In genomic region chr10:80322711-80323110, GRCh38 we compare ENCODE assay signal across 14 cellular contexts. TPM values are rescaled to one million over a fixed set of nuclear protein-coding genes. Genes with fewer than 3 reads are reported as not detected.
DNase-seq lines count a peak whose midpoint lies in the region; ATAC-seq lines count a peak whose summit lies in the region.
"Had no signal": no experiment of that assay in that cellular context is flagged by ENCODE, and none has a peak within 500 bp of the region (broad histone marks: within the 10 kb centered on the region; RNA-seq: fewer than 3 reads in every experiment).

No MANE protein-coding gene starts in this region.

- no peak overlapping the region for H2AK5ac ChIP-seq in neuronal stem cell (ENCODE audit: low read depth, low read length)

- H4K91ac ChIP-seq in neuronal stem cell (ENCODE audit: low read depth, low read length, poor library complexity) = no peak overlapping the region

- H3K79me1 ChIP-seq in neuronal stem cell (ENCODE audit: low read depth, low read length) = no peaks in the 10 kb centered on the region

- H3K36me3 ChIP-seq in BLaER1 = no peaks in the 10 kb centered on the region
- no peaks in the 10 kb centered on the region for H3K36me3 ChIP-seq in neuronal stem cell (replicated peaks in 1 of 2; ENCODE audit: control insufficient read depth in 2 of 2, insufficient read depth in 2 of 2, low read length in 2 of 2)
- H3K36me3 ChIP-seq: BE2C had no signal

- H3K9ac ChIP-seq in BLaER1 (no peak overlapping the region), neuronal stem cell (ENCODE audit: low read depth, low read length, poor library complexity) (no peak overlapping the region)

- intact Hi-C loops in right cardiac atrium (cut with DNase I) = no loop called here

- H4K20me1 ChIP-seq in BLaER1 = no peaks in the 10 kb centered on the region

- no peak overlapping the region for H3K18ac ChIP-seq in neuronal stem cell (ENCODE audit: low read length)

- H2BK15ac ChIP-seq in neuronal stem cell (ENCODE audit: low read length) = no peak overlapping the region

- no peak overlapping the region for H2BK120ac ChIP-seq in neuronal stem cell (ENCODE audit: low read depth, low read length)

- H3K27ac ChIP-seq in BLaER1 (no peak overlapping the region; the same call in 1 of the 2 replicates), neuronal stem cell (replicated peaks; ENCODE audit: low read length) (peak overlapping the region; percentile 25), right cardiac atrium (ENCODE audit: low read length) (no peak overlapping the region)

- no peak overlapping the region for H4K8ac ChIP-seq in neuronal stem cell (ENCODE audit: low read depth, low read length)

- WGBS in neuronal stem cell (ENCODE audit: extremely low coverage in 2 of 2, insufficient read length in 2 of 2, insufficient replicate concordance in 1 of 2), 2 donors = no CpG with 5 or more reads among the region's 1 CpG
- WGBS in right cardiac atrium = 52% methylated on average over 1 of the region's 1 CpG

- ATAC-seq in esophagus mucosa (peak; percentile 60), right cardiac atrium (no peak)
- ATAC-seq: HCT116 had no signal

- no peak overlapping the region for H3K4ac ChIP-seq in neuronal stem cell (ENCODE audit: low read length)

- H3K9me3 ChIP-seq in BLaER1 (no peaks in the 10 kb centered on the region), neuronal stem cell (replicated peaks in 1 of 2; ENCODE audit: control insufficient read depth in 2 of 2, insufficient read depth in 1 of 2, low read depth in 1 of 2, low read length in 2 of 2) (no peaks in the 10 kb centered on the region), right cardiac atrium (ENCODE audit: control insufficient read depth, low read length) (no peaks in the 10 kb centered on the region)
- H3K9me3 ChIP-seq: BE2C, Caco-2 had no signal

- peaks cover 19% of the 10 kb centered on the region for H3K4me1 ChIP-seq in BLaER1
- peaks cover 2 to 7% of the 10 kb centered on the region in 2 donors for H3K4me1 ChIP-seq in neuronal stem cell (ENCODE audit: control insufficient read depth in 2 of 2, insufficient read depth in 1 of 2, low read depth in 1 of 2, low read length in 2 of 2)
- H3K4me1 ChIP-seq in right cardiac atrium (ENCODE audit: control insufficient read depth, insufficient read depth, low read length) = no peaks in the 10 kb centered on the region
- H3K4me1 ChIP-seq: BE2C, Caco-2 had no signal

- no peak overlapping the region for H3K14ac ChIP-seq in neuronal stem cell (ENCODE audit: low read length)

- H2BK12ac ChIP-seq in neuronal stem cell (ENCODE audit: low read length) = no peak overlapping the region

- H3K4me3 ChIP-seq in BLaER1 = no peak overlapping the region
- no peak overlapping the region for H3K4me3 ChIP-seq in Jurkat, Clone E6-1 (ENCODE audit: low read length)
- no peak overlapping the region for H3K4me3 ChIP-seq in neuronal stem cell (ENCODE audit: low read length in 2 of 2)
- H3K4me3 ChIP-seq in right cardiac atrium (ENCODE audit: low read length) = no peak overlapping the region

- no peak overlapping the region for H3K23ac ChIP-seq in neuronal stem cell (ENCODE audit: low read depth, low read length, poor library complexity)

- H3K27me3 ChIP-seq in BLaER1 = no peaks in the 10 kb centered on the region
- peaks cover 0 to 3% (median 0%) of the 10 kb centered on the region in 3 experiments for H3K27me3 ChIP-seq in neuronal stem cell (ENCODE audit: control insufficient read depth in 3 of 3, insufficient read depth in 3 of 3, low read depth in 1 of 3, low read length in 3 of 3)
- H3K27me3 ChIP-seq in right cardiac atrium (ENCODE audit: control insufficient read depth, insufficient read depth) = no peaks in the 10 kb centered on the region
- H3K27me3 ChIP-seq: BE2C had no signal

- DNase-seq in Jurkat, Clone E6-1 (ENCODE audit: low read depth, low spot score) = peak; percentile 41
- DNase-seq in neuronal stem cell (ENCODE audit: low spot score) = no peak
- DNase-seq in right cardiac atrium = no peak
- DNase-seq in AML-193 (lab: John Stamatoyannopoulos, UW) = no peak
- no peak for DNase-seq in NCI-H510A (lab: John Stamatoyannopoulos, UW)
- DNase-seq: BE2C; Caco-2; CD8-positive, alpha-beta memory T cell; DMS53; GF-D8 had no signal

- 0 out of 2 replicates have a peak overlapping the region, but pooled peaks have one; percentile 4 for H3K4me2 ChIP-seq in BLaER1
- H3K4me2 ChIP-seq in neuronal stem cell (ENCODE audit: insufficient read depth, low read length, poor library complexity, severe bottlenecking) = no peak overlapping the region

- no peak overlapping the region for H2AFZ ChIP-seq in neuronal stem cell (ENCODE audit: low read length)

- no peak overlapping the region for H2BK5ac ChIP-seq in neuronal stem cell (ENCODE audit: low read length)

RNA-seq across cellular contexts. Expression of gene MAT1A, which starts 33.3 kb away (rescaled TPM):
- polyA plus RNA-seq in Jurkat, Clone E6-1 (2012; ENCODE audit: insufficient read depth, insufficient read length) = 0.93 TPM
- total RNA-seq in esophagus mucosa (0.48 TPM), right cardiac atrium (under 1 TPM in 3 of 4 donors, not detected in 1; 0.09 to 0.25 (median 0.20) TPM)
- 0.11 TPM for polyA plus RNA-seq in neuronal stem cell (2013, experiment 1 of 2)
- polyA plus RNA-seq in neuronal stem cell (2013, experiment 2 of 2) = 0.18 TPM
- polyA plus RNA-seq in right cardiac atrium = 0.11 TPM
- total RNA-seq: CD8-positive, alpha-beta memory T cell had no signal
- polyA plus RNA-seq: CD8-positive, alpha-beta memory T cell had no signal

RNA-seq across cellular contexts. Expression of gene DYDC1, which starts 33.8 kb away (rescaled TPM):
- polyA plus RNA-seq in Jurkat, Clone E6-1 (2012; ENCODE audit: insufficient read depth, insufficient read length) = not detected
- total RNA-seq in esophagus mucosa (not detected), right cardiac atrium (not detected)
- 0.18 TPM for polyA plus RNA-seq in neuronal stem cell (2013, experiment 1 of 2)
- polyA plus RNA-seq in neuronal stem cell (2013, experiment 2 of 2) = not detected
- not detected for polyA plus RNA-seq in right cardiac atrium
- total RNA-seq: Caco-2; CD8-positive, alpha-beta memory T cell; HT1080 had no signal
- polyA plus RNA-seq: CD8-positive, alpha-beta memory T cell had no signal

RNA-seq across cellular contexts. Expression of gene DYDC2, which starts 33.9 kb away (rescaled TPM):
- polyA plus RNA-seq in Jurkat, Clone E6-1 (2012; ENCODE audit: insufficient read depth, insufficient read length) = not detected
- total RNA-seq in esophagus mucosa (not detected), right cardiac atrium (not detected)
- polyA plus RNA-seq in neuronal stem cell (2013, experiment 1 of 2) = 5.7 TPM
- polyA plus RNA-seq in neuronal stem cell (2013, experiment 2 of 2) = 6.9 TPM
- not detected for polyA plus RNA-seq in right cardiac atrium
- total RNA-seq: Caco-2; CD8-positive, alpha-beta memory T cell had no signal
- polyA plus RNA-seq: CD8-positive, alpha-beta memory T cell had no signal
